10 cellular contexts compared by ENCODE assay signal in the genomic region with DNA sequence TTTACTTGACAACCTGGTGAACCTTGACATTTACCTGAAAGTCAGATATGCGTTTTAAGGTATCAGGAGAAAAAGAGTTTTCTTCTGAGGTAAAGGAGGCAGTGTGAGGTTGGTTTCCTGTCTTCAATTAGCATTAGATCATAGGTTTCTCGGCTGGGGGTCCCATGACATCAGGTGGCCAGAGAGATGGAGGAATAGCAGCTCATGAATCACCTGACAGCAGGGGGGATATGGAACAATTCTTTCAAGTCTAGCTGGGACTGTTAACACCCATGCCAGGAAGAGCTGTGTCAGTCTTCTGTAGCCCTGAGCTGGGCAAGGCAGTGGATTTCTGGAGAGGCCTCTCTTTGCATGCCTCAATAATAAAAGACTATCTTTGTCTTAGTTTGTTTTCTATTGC.
A peak's percentile ranks its signal among the peaks of the same experiment; 100 is the strongest.
DNase-seq lines count a peak whose midpoint lies in the region; ATAC-seq, FAIRE-seq and TF ChIP-seq lines count a peak whose summit lies in the region.
"Had no signal": no experiment of that assay in that cellular context is flagged by ENCODE, and none has a peak within 500 bp of the region (broad histone marks: within the 10 kb centered on the region; RNA-seq: fewer than 3 reads in every experiment).

No MANE protein-coding gene starts in this region.

- H3K9me3 Mint-ChIP-seq in stimulated activated naive CD8-positive, alpha-beta T cell treated with anti-CD3 and anti-CD28 coated beads, Interleukin-15, Interleukin-2, amounts not matched to agents 100 ng/mL and 50 ng/mL, for 24 hours, result no peaks in the 10 kb centered on the region
- H3K9me3 Mint-ChIP-seq: mesothelial cell of epicardium had no signal

- H3K4me1 ChIP-seq in small intestine (ENCODE audit: control insufficient read depth in 2 of 2, insufficient read depth in 1 of 2, low read depth in 1 of 2, low read length in 1 of 2), result peaks cover 2 to 12% of the 10 kb centered on the region in 2 donors

- no peaks in the 10 kb centered on the region for H3K9me3 ChIP-seq in small intestine (ENCODE audit: control insufficient read depth, low read depth)

- H3K27me3 Mint-ChIP-seq in stimulated activated naive CD8-positive, alpha-beta T cell treated with anti-CD3 and anti-CD28 coated beads, Interleukin-15, Interleukin-2, amounts not matched to agents 100 ng/mL and 50 ng/mL, for 24 hours, result no peaks in the 10 kb centered on the region

- H3K4me3 ChIP-seq in brain microvascular endothelial cell (ENCODE audit: low read depth, low read length), result no peak overlapping the region
- no peak overlapping the region for H3K4me3 ChIP-seq in small intestine (ENCODE audit: low read depth in 1 of 2, low read length in 2 of 2)

- no peaks in the 10 kb centered on the region for H3K27me3 ChIP-seq in brain microvascular endothelial cell (replicated peaks)
- H3K27me3 ChIP-seq in small intestine (ENCODE audit: control insufficient read depth in 2 of 2, insufficient read depth in 2 of 2, low read length in 2 of 2), result no peaks in the 10 kb centered on the region

- in situ Hi-C loops in brain microvascular endothelial cell (cut with HindIII; ENCODE audit: low pct_ligation_motif_present, low sequenced_read_pairs), result no loop called here

- no peak for FAIRE-seq in small intestine (lab: Jason Lieb, UNC)

- peak; percentile 31 for ATAC-seq in HG03175 (IDR thresholded peaks at IDR 0.05; ENCODE audit: unreplicated experiment)

- H3K36me3 Mint-ChIP-seq in stimulated activated naive CD8-positive, alpha-beta T cell treated with anti-CD3 and anti-CD28 coated beads, Interleukin-15, Interleukin-2, amounts not matched to agents 100 ng/mL and 50 ng/mL, for 24 hours (ENCODE audit: low read depth), result no peaks in the 10 kb centered on the region
- H3K36me3 Mint-ChIP-seq: mesothelial cell of epicardium had no signal

- H3K27ac ChIP-seq in brain microvascular endothelial cell (peak overlapping the region; percentile 64), small intestine (ENCODE audit: low read depth in 1 of 2, low read length in 1 of 2) (peak overlapping the region in 1 of 2 donors; percentile 27)
- H3K27ac ChIP-seq: HL-60 had no signal

- H3K27ac Mint-ChIP-seq in stimulated activated naive CD8-positive, alpha-beta T cell treated with anti-CD3 and anti-CD28 coated beads, Interleukin-15, Interleukin-2, amounts not matched to agents 100 ng/mL and 50 ng/mL, for 24 hours, result no peak overlapping the region
- H3K27ac Mint-ChIP-seq: mesothelial cell of epicardium had no signal

- 62 to 75% (median 67%) methylated on average over 2 of the region's 2 CpGs for WGBS in small intestine, 3 donors

- no peak for TF ChIP-seq POLR2A in erythroblast (IDR thresholded peaks at IDR 0.05; ENCODE audit: low read length)

- H3K36me3 ChIP-seq in brain microvascular endothelial cell (replicated peaks) (no peaks in the 10 kb centered on the region), small intestine (ENCODE audit: control insufficient read depth in 2 of 2, insufficient read depth in 2 of 2, low read length in 2 of 2) (no peaks in the 10 kb centered on the region)

- H3K4me1 Mint-ChIP-seq in stimulated activated naive CD8-positive, alpha-beta T cell treated with anti-CD3 and anti-CD28 coated beads, Interleukin-15, Interleukin-2, amounts not matched to agents 100 ng/mL and 50 ng/mL, for 24 hours (ENCODE audit: low read depth), result peaks cover 50% of the 10 kb centered on the region

- no peak for TF ChIP-seq CTCF in brain microvascular endothelial cell (IDR thresholded peaks at IDR 0.05; ENCODE audit: low read depth, low read length, missing control alignments)

- peak overlapping the region; percentile 0 for H3K4me3 Mint-ChIP-seq in stimulated activated naive CD8-positive, alpha-beta T cell treated with anti-CD3 and anti-CD28 coated beads, Interleukin-15, Interleukin-2, amounts not matched to agents 100 ng/mL and 50 ng/mL, for 24 hours
- H3K4me3 Mint-ChIP-seq: mesothelial cell of epicardium had no signal

- DNase-seq in NCI-H748 (lab: John Stamatoyannopoulos, UW; ENCODE audit: unreplicated experiment) (peak; percentile 18), NCI-H748 treated with DMSO at 0.1 percent for 48 hours (lab: John Stamatoyannopoulos, UW) (no peak), brain microvascular endothelial cell (peak; percentile 47), erythroblast (lab: John Stamatoyannopoulos, UW) (no peak), small intestine (no peak), GM19240 (ENCODE audit: insufficient read length, low spot score) (no peak)

Comparison
In these comparisons a context has a peak if more than half of its experiments do, and no peak if none do; other contexts are left out.
1. DNase-seq: peak in NCI-H748 (single experiment) and brain microvascular endothelial cell (single experiment); none in NCI-H748 treated with DMSO at 0.1 percent for 48 hours (single experiment), erythroblast (0 of 2), small intestine (single experiment) and GM19240 (single experiment).